ENCODE assay signal across 8 cellular contexts in the genomic region with DNA sequence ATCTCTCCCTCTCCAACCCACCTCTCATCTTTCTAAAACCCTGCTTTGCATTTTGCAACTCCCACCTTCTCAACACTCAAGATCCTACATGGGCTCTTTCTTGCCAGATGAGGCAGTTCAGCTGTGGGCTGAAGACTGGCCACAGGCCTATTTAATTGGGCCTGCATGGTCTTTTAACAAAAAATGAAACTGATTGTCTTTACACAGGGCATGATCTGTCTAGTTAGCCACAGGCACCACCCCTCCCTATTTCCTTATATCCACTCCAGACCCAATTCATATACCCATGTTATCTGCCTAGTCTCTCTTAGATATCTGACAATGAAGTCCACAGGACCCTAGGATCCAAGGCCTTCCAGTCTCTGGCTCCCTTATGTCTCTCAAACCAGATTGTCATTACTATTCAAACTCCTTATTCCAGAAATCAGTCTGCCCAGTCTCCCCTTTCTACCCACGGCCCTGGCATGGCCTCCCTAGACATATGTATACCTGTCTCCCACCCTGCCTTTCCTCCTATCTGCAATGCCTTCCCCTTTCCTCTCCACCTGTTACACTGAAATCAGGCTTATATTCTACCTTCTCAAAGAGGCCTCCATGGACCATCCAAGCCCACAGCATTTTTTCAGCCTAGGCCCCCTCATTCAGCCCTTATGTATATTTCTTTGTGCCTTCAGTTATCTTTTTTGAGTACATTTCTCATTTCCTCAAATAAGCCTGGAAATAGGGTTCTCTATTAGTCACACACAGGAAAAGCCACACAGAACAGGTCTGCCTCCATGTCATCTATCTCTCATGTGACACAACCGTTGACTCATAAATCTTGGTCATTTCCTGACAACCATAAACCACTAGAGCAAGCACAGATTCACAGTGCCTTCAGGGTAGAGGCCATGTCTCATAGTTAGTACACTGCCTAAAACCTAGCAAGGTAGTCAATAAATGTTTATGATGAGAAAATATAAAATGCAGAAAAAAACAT. TPM values are rescaled to one million over a fixed set of nuclear protein-coding genes. Genes with fewer than 3 reads are reported as not detected.
DNase-seq lines count a peak whose midpoint lies in the region; ATAC-seq lines count a peak whose summit lies in the region.

No MANE protein-coding gene starts in this region.

- H3K27ac Mint-ChIP-seq in activated naive CD8-positive, alpha-beta T cell treated with anti-CD3 and anti-CD28 coated beads, Interleukin-2, amount 10 ng/mL, durations not matched to agents 7 days and 5 days = peak overlapping the region; percentile 87

- no peaks in the 10 kb centered on the region for H3K9me3 ChIP-seq in mesenchymal stem cell (ENCODE audit: control insufficient read depth, low read length)

- H3K36me3 ChIP-seq in mesenchymal stem cell (ENCODE audit: control insufficient read depth in 1 of 2, insufficient read depth in 2 of 2, low read depth in 1 of 2, low read length in 2 of 2) = no peaks in the 10 kb centered on the region

- H3K18ac ChIP-seq in mesenchymal stem cell (ENCODE audit: low read depth in 1 of 2, low read length in 2 of 2) = peak overlapping the region in 1 of 2 experiments; percentile 35

- peak overlapping the region; percentile 40 for H3K4me3 Mint-ChIP-seq in activated naive CD8-positive, alpha-beta T cell treated with anti-CD3 and anti-CD28 coated beads, Interleukin-2, amount 10 ng/mL, durations not matched to agents 7 days and 5 days

- H3K79me1 ChIP-seq in mesenchymal stem cell (replicated peaks; ENCODE audit: low read length, poor library complexity, severe bottlenecking) = no peaks in the 10 kb centered on the region

- no peaks in the 10 kb centered on the region for H3K27me3 Mint-ChIP-seq in activated naive CD8-positive, alpha-beta T cell treated with anti-CD3 and anti-CD28 coated beads, Interleukin-2, amount 10 ng/mL, durations not matched to agents 7 days and 5 days

- peaks cover 3% of the 10 kb centered on the region for H3K4me1 ChIP-seq in mesenchymal stem cell (ENCODE audit: control insufficient read depth, insufficient read depth, low read depth, low read length)

- POLR2A ChIA-PET in activated naive CD8-positive, alpha-beta T cell treated with anti-CD3 and anti-CD28 coated beads, Interleukin-2, amount 10 ng/mL, durations not matched to agents 7 days and 5 days (lab: Charles Lee) = interaction anchor here (0.5 to 0.6 kb wide), 2 partner anchors 70 to 207 kb away, joined by 3 to 7 read pairs; no protein-coding TSS in a partner anchor

- H4K91ac ChIP-seq in mesenchymal stem cell (ENCODE audit: low read length) = no peak overlapping the region

- H3K9ac ChIP-seq in mesenchymal stem cell (ENCODE audit: low read length) = no peak overlapping the region

- peak overlapping the region in 1 of 2 experiments; percentile 30 for H2BK12ac ChIP-seq in mesenchymal stem cell (ENCODE audit: low read length in 2 of 2)

- H2BK5ac ChIP-seq in mesenchymal stem cell (ENCODE audit: low read depth, low read length, poor library complexity, severe bottlenecking) = no peak overlapping the region

- H3K4me3 ChIP-seq in mesenchymal stem cell (ENCODE audit: insufficient read depth in 1 of 2, low read depth in 1 of 2, low read length in 2 of 2) = no peak overlapping the region

- peaks cover 22% of the 10 kb centered on the region for H3K36me3 Mint-ChIP-seq in activated naive CD8-positive, alpha-beta T cell treated with anti-CD3 and anti-CD28 coated beads, Interleukin-2, amount 10 ng/mL, durations not matched to agents 7 days and 5 days

- WGBS in mesenchymal stem cell = 38% methylated on average over 2 of the region's 2 CpGs

- peak overlapping the region; percentile 45 for H4K8ac ChIP-seq in mesenchymal stem cell (ENCODE audit: low read length)

- H3K27ac ChIP-seq in mesenchymal stem cell (ENCODE audit: low read length, poor library complexity, severe bottlenecking) = no peak overlapping the region

- peak overlapping the region; percentile 41 for H2BK15ac ChIP-seq in mesenchymal stem cell (ENCODE audit: low read depth, poor library complexity, severe bottlenecking)

- no peak overlapping the region for H3K23ac ChIP-seq in mesenchymal stem cell (ENCODE audit: low read length in 2 of 2)

- H2AFZ ChIP-seq in mesenchymal stem cell (ENCODE audit: low read depth, low read length) = no peak overlapping the region

- no peak overlapping the region for H3K4me2 ChIP-seq in mesenchymal stem cell (ENCODE audit: low read length, poor library complexity, severe bottlenecking)

- H3K4me1 Mint-ChIP-seq in activated naive CD8-positive, alpha-beta T cell treated with anti-CD3 and anti-CD28 coated beads, Interleukin-2, amount 10 ng/mL, durations not matched to agents 7 days and 5 days = peaks cover 32% of the 10 kb centered on the region

- peak; percentile 98 for ATAC-seq in HG02610 (IDR thresholded peaks at IDR 0.05; ENCODE audit: unreplicated experiment)
- ATAC-seq in activated naive CD8-positive, alpha-beta T cell treated with anti-CD3 and anti-CD28 coated beads, Interleukin-2, amount 10 ng/mL, durations not matched to agents 7 days and 5 days (ENCODE audit: low read depth) = peak; percentile 99

- DNase-seq in activated T-cell treated with anti-CD3 and anti-CD28 coated beads for 1 hour (ENCODE audit: low read depth) (peak; percentile 11), MV-4-11 (lab: John Stamatoyannopoulos, UW) (peak; percentile 98), mesenchymal stem cell (peak; percentile 82), nucleus accumbens (lab: John Stamatoyannopoulos, UW) (no peak), NCI-H2196 (lab: John Stamatoyannopoulos, UW; ENCODE audit: unreplicated experiment) (no peak)
- DNase-seq in activated T-cell treated with anti-CD3 and anti-CD28 coated beads, Interleukin-2, amount 50 U/mL, for 1 hour = no peak
- DNase-seq in activated naive CD8-positive, alpha-beta T cell treated with anti-CD3 and anti-CD28 coated beads, Interleukin-2, amount 10 ng/mL, durations not matched to agents 7 days and 5 days = no peak

- no peak overlapping the region for H2AK5ac ChIP-seq in mesenchymal stem cell (ENCODE audit: low read length, severe bottlenecking)

- H3K27me3 ChIP-seq in mesenchymal stem cell (ENCODE audit: control insufficient read depth in 1 of 2, insufficient read depth in 1 of 2, low read length in 2 of 2) = no peaks in the 10 kb centered on the region

- H3K9me3 Mint-ChIP-seq in activated naive CD8-positive, alpha-beta T cell treated with anti-CD3 and anti-CD28 coated beads, Interleukin-2, amount 10 ng/mL, durations not matched to agents 7 days and 5 days = peaks cover 3% of the 10 kb centered on the region

- no peak overlapping the region for H2BK120ac ChIP-seq in mesenchymal stem cell (ENCODE audit: low read depth, low read length)

- peak overlapping the region in 1 of 2 experiments; percentile 4 for H3K4ac ChIP-seq in mesenchymal stem cell (ENCODE audit: low read depth in 1 of 2, low read length in 2 of 2)

- no peak overlapping the region for H3K14ac ChIP-seq in mesenchymal stem cell (ENCODE audit: low read length in 2 of 2)

RNA-seq across cellular contexts. Expression of a gene that starts 39.0 kb away (rescaled TPM):
- total RNA-seq in activated naive CD8-positive, alpha-beta T cell treated with anti-CD3 and anti-CD28 coated beads, Interleukin-2, amount 10 ng/mL, durations not matched to agents 7 days and 5 days = 1 to 10 TPM; 3.2 to 4.2 TPM
- 3.7 TPM for polyA plus RNA-seq in mesenchymal stem cell (2013, experiment 1 of 2)
- polyA plus RNA-seq in mesenchymal stem cell (2013, experiment 2 of 2) = 3.8 TPM

Comparison
In these comparisons a context has a peak if more than half of its experiments do, and no peak if none do; other contexts are left out.
1. DNase-seq: peak in activated T-cell treated with anti-CD3 and anti-CD28 coated beads for 1 hour (single experiment), MV-4-11 (single experiment) and mesenchymal stem cell (single experiment); none in activated T-cell treated with anti-CD3 and anti-CD28 coated beads, Interleukin-2, amount 50 U/mL, for 1 hour (single experiment), activated naive CD8-positive, alpha-beta T cell treated with anti-CD3 and anti-CD28 coated beads, Interleukin-2, amount 10 ng/mL, durations not matched to agents 7 days and 5 days (single experiment), nucleus accumbens (0 of 56) and NCI-H2196 (single experiment).